ENCODE assay signal across 15 cellular contexts in genomic region chr14:90499908-90500664, GRCh38.
DNase-seq lines count a peak whose midpoint lies in the region; TF ChIP-seq lines count a peak whose summit lies in the region.
"Had no signal": no experiment of that assay in that cellular context is flagged by ENCODE, and none has a peak within 500 bp of the region (broad histone marks: within the 10 kb centered on the region; RNA-seq: fewer than 3 reads in every experiment).

No MANE protein-coding gene starts in this region.

- peaks cover 11% of the 10 kb centered on the region for H3K27me3 Mint-ChIP-seq in glutamatergic neuron (ENCODE audit: unreplicated experiment)
- H3K27me3 Mint-ChIP-seq in activated CD4-positive, alpha-beta memory T cell treated with anti-CD3 and anti-CD28 coated beads for 36 hours: peaks cover 17% of the 10 kb centered on the region

- H3K36me3 Mint-ChIP-seq in glutamatergic neuron (ENCODE audit: unreplicated experiment): peaks cover 5% of the 10 kb centered on the region
- no peaks in the 10 kb centered on the region for H3K36me3 Mint-ChIP-seq in activated CD4-positive, alpha-beta memory T cell treated with anti-CD3 and anti-CD28 coated beads for 36 hours

- no peak overlapping the region for H3K4me3 ChIP-seq in OCI-LY7 (ENCODE audit: low read depth, low read length, poor library complexity, severe bottlenecking)
- no peak overlapping the region for H3K4me3 ChIP-seq in breast epithelium
- H3K4me3 ChIP-seq: SJSA1 had no signal

- intact Hi-C loops in OCI-LY7 (cut with micrococcal nuclease; ENCODE audit: unreplicated experiment) (no loop called here), posterior vena cava (cut with DNase I) (no loop called here), breast epithelium (cut with DNase I; ENCODE audit: low total_unique reads) (no loop called here)
- intact Hi-C loops in activated CD4-positive, alpha-beta memory T cell treated with anti-CD3 and anti-CD28 coated beads for 36 hours (cut with micrococcal nuclease): no loop called here

- H3K27ac ChIP-seq in OCI-LY7 (ENCODE audit: low read depth, low read length, poor library complexity, severe bottlenecking): no peak overlapping the region
- no peak overlapping the region for H3K27ac ChIP-seq in breast epithelium
- H3K27ac ChIP-seq: C4-2B, RWPE1, SJSA1 had no signal

- H3K4me3 Mint-ChIP-seq in glutamatergic neuron (ENCODE audit: unreplicated experiment): no peak overlapping the region
- H3K4me3 Mint-ChIP-seq in activated CD4-positive, alpha-beta memory T cell treated with anti-CD3 and anti-CD28 coated beads for 36 hours: no peak overlapping the region

- H3K9me2 ChIP-seq in OCI-LY7 (ENCODE audit: insufficient read depth, low read length): no peaks in the 10 kb centered on the region

- peak; percentile 15 for DNase-seq in D341Med (ENCODE audit: low spot score)
- DNase-seq in OCI-LY7 (ENCODE audit: low spot score): no peak
- no peak for DNase-seq in glutamatergic neuron
- peak; percentile 28 for DNase-seq in posterior vena cava (ENCODE audit: low spot score)
- DNase-seq in breast epithelium (ENCODE audit: low spot score in 2 of 2): no peak
- no peak for DNase-seq in NCI-H1417 treated with DMSO at 0.1 percent for 48 hours (lab: John Stamatoyannopoulos, UW)
- no peak for DNase-seq in activated CD4-positive, alpha-beta memory T cell treated with anti-CD3 and anti-CD28 coated beads for 36 hours
- DNase-seq: DMS153, NCI-H187 treated with DMSO at 0.1 percent for 48 hours, NCI-H2171, NCI-H446, PC-3 had no signal

- no TSS peak for BruUV-seq in OCI-LY7 (replicated peaks; lab: Mats Ljungman, UMichigan)

- no peaks in the 10 kb centered on the region for H3K27me3 ChIP-seq in breast epithelium
- H3K27me3 ChIP-seq: SJSA1 had no signal

- no peaks in the 10 kb centered on the region for H3K9me3 ChIP-seq in OCI-LY7 (ENCODE audit: low read length)
- no peaks in the 10 kb centered on the region for H3K9me3 ChIP-seq in breast epithelium

- H3K4me2 ChIP-seq in OCI-LY7 (ENCODE audit: low read length): peak overlapping the region; percentile 35; the same call in 1 of the 2 replicates

- POLR2A ChIA-PET in OCI-LY7 (lab: Charles Lee): no interaction called here
- POLR2A ChIA-PET in activated CD4-positive, alpha-beta memory T cell treated with anti-CD3 and anti-CD28 coated beads for 36 hours (lab: Charles Lee): no interaction called here

- no peaks in the 10 kb centered on the region for H4K20me1 ChIP-seq in OCI-LY7 (ENCODE audit: insufficient read depth, low read length)

- no peaks in the 10 kb centered on the region for H3K4me1 ChIP-seq in OCI-LY7 (ENCODE audit: insufficient read depth, low read length, poor library complexity, severe bottlenecking)
- H3K4me1 ChIP-seq in breast epithelium: no peaks in the 10 kb centered on the region
- H3K4me1 ChIP-seq: SJSA1 had no signal

- peak overlapping the region; percentile 50 for H3K27ac Mint-ChIP-seq in glutamatergic neuron (ENCODE audit: unreplicated experiment)
- H3K27ac Mint-ChIP-seq in activated CD4-positive, alpha-beta memory T cell treated with anti-CD3 and anti-CD28 coated beads for 36 hours: no peak overlapping the region

- 0 out of 2 replicates have a peak overlapping the region, but pooled peaks have one; percentile 48 for H2AFZ ChIP-seq in OCI-LY7 (ENCODE audit: low read length)

- no peaks in the 10 kb centered on the region for H3K36me3 ChIP-seq in OCI-LY7 (ENCODE audit: insufficient read depth, low read length)
- no peaks in the 10 kb centered on the region for H3K36me3 ChIP-seq in breast epithelium
- H3K36me3 ChIP-seq: SJSA1 had no signal

- no peaks in the 10 kb centered on the region for H3K79me2 ChIP-seq in OCI-LY7 (ENCODE audit: insufficient read depth, low read depth, low read length)

- peaks cover 10% of the 10 kb centered on the region for H3K9me3 Mint-ChIP-seq in glutamatergic neuron (ENCODE audit: unreplicated experiment)
- H3K9me3 Mint-ChIP-seq in activated CD4-positive, alpha-beta memory T cell treated with anti-CD3 and anti-CD28 coated beads for 36 hours: no peaks in the 10 kb centered on the region

- CTCF ChIA-PET in OCI-LY7 (lab: Charles Lee; ENCODE audit: unreplicated experiment): no interaction called here
- CTCF ChIA-PET in activated CD4-positive, alpha-beta memory T cell treated with anti-CD3 and anti-CD28 coated beads for 36 hours (lab: Charles Lee): no interaction called here

- no peak for TF ChIP-seq POLR2A in breast epithelium (IDR thresholded peaks at IDR 0.05)

- peaks cover 5% of the 10 kb centered on the region for H3K4me1 Mint-ChIP-seq in glutamatergic neuron (ENCODE audit: low read depth, unreplicated experiment)
- H3K4me1 Mint-ChIP-seq in activated CD4-positive, alpha-beta memory T cell treated with anti-CD3 and anti-CD28 coated beads for 36 hours (ENCODE audit: low read depth): peaks cover 4% of the 10 kb centered on the region

- TF ChIP-seq CTCF in OCI-LY7 (conservative IDR thresholded peaks at IDR 0.05; ENCODE audit: low read length): no peak
- TF ChIP-seq CTCF in glutamatergic neuron (IDR thresholded peaks at IDR 0.05; ENCODE audit: partially characterized antibody, unreplicated experiment): no peak
- TF ChIP-seq CTCF in breast epithelium (IDR thresholded peaks at IDR 0.05): no peak

Comparison
In these comparisons a context has a peak if more than half of its experiments do, and no peak if none do; other contexts are left out.
1. DNase-seq: peak in D341Med (single experiment) and posterior vena cava (single experiment); none in OCI-LY7 (single experiment), glutamatergic neuron (single experiment), breast epithelium (0 of 2), NCI-H1417 treated with DMSO at 0.1 percent for 48 hours (single experiment) and activated CD4-positive, alpha-beta memory T cell treated with anti-CD3 and anti-CD28 coated beads for 36 hours (single experiment).